In genomic region chr7:146000882-146001281, GRCh38 we compare ENCODE assay signal across 8 cellular contexts.
"Had no signal": no experiment of that assay in that cellular context is flagged by ENCODE, and none has a peak within 500 bp of the region (broad histone marks: within the 10 kb centered on the region; RNA-seq: fewer than 3 reads in every experiment).

No MANE protein-coding gene starts in this region.

- DNase-seq: H9, HCEC 1CT, KBM-7 had no signal

- H3K9ac ChIP-seq: KMS-11 had no signal

- H3K27ac ChIP-seq: KMS-11 had no signal

- H2AFZ ChIP-seq: GM23338 had no signal

- ATAC-seq: GM23338 had no signal

- H3K4me2 ChIP-seq: GM23338, KMS-11 had no signal

- FAIRE-seq: H1, H54, HTR-8/SVneo had no signal

- H3K4me3 ChIP-seq: GM23338 had no signal
